ENCODE assay signal across 22 cellular contexts in the genomic region with DNA sequence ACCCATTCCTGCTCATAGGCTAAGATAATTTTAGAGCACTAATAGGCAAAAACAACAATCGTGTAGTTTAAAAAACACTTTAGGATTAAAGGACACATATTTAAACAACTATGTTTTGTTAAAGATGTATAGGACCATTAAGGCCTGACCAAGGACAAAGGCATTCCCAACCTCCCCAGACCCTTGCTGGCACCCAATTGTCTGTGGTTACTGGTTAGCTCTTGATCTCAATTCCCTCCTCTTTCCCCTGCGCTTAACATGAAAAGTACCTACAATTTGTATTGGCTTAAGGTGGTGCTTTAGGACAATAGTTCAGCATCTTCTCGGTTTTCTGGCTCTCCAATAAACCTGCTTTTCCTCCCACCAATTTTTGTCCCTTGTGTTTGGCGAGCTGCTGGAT. TPM values are rescaled to one million over a fixed set of nuclear protein-coding genes. Genes with fewer than 3 reads are reported as not detected.
"Had no signal": no experiment of that assay in that cellular context is flagged by ENCODE, and none has a peak within 500 bp of the region (broad histone marks: within the 10 kb centered on the region; RNA-seq: fewer than 3 reads in every experiment).

No MANE protein-coding gene starts in this region.

- H3K27ac ChIP-seq: coronary artery, esophagus squamous epithelium, pancreas, thyroid gland, uterus had no signal

- H3K27ac Mint-ChIP-seq: naive thymus-derived CD8-positive, alpha-beta T cell; progenitor cell of endocrine pancreas; type B pancreatic cell had no signal

- H3K4me3 ChIP-seq: coronary artery, esophagus squamous epithelium, lung, mucosa of descending colon, pancreas, thyroid gland, uterus had no signal

- H3K9me3 ChIP-seq: esophagus squamous epithelium, mucosa of descending colon, pancreas, thyroid gland, uterus had no signal

- H3K9me3 Mint-ChIP-seq: naive thymus-derived CD8-positive, alpha-beta T cell; type B pancreatic cell had no signal

- H3K4me1 Mint-ChIP-seq: naive thymus-derived CD8-positive, alpha-beta T cell had no signal

- H3K27me3 ChIP-seq: esophagus squamous epithelium, pancreas, thyroid gland, uterus had no signal

- ATAC-seq: left cardiac atrium; left ventricle myocardium superior; mucosa of descending colon; naive thymus-derived CD8-positive, alpha-beta T cell; pancreas; right cardiac atrium had no signal

- H3K4me3 Mint-ChIP-seq: naive thymus-derived CD8-positive, alpha-beta T cell; type B pancreatic cell had no signal

- DNase-seq: effector CD8-positive, alpha-beta T cell; esophagus squamous epithelium; foreskin fibroblast; kidney; left cardiac atrium; left ventricle myocardium superior; mucosa of descending colon; naive thymus-derived CD8-positive, alpha-beta T cell; pancreas; right cardiac atrium; small intestine; stimulated activated CD4-positive, alpha-beta T cell treated with anti-CD3 and anti-CD28 coated beads, Interleukin-12 subunit alpha, Interleukin-12 subunit beta, amount 100 ng/mL, for 4 hours; stimulated activated naive CD4-positive, alpha-beta T cell treated with Interleukin-2 at 50 U/mL for 16 hours; thyroid gland; uterus had no signal

- H3K36me3 ChIP-seq: esophagus squamous epithelium, pancreas, thyroid gland, uterus had no signal

- H3K4me1 ChIP-seq: pancreas, thyroid gland, uterus had no signal

- H3K27me3 Mint-ChIP-seq: type B pancreatic cell had no signal

- H3K36me3 Mint-ChIP-seq: naive thymus-derived CD8-positive, alpha-beta T cell; type B pancreatic cell had no signal

RNA-seq across cellular contexts. Expression of a gene that starts 51.0 kb away (rescaled TPM):
- total RNA-seq: chondrocyte; dermis microvascular lymphatic vessel endothelial cell; esophagus squamous epithelium; kidney; left ventricle myocardium superior; mucosa of descending colon; naive thymus-derived CD8-positive, alpha-beta T cell; progenitor cell of endocrine pancreas; right cardiac atrium had no signal
- polyA plus RNA-seq: naive thymus-derived CD8-positive, alpha-beta T cell; neural cell; small intestine had no signal
